In the genomic region with DNA sequence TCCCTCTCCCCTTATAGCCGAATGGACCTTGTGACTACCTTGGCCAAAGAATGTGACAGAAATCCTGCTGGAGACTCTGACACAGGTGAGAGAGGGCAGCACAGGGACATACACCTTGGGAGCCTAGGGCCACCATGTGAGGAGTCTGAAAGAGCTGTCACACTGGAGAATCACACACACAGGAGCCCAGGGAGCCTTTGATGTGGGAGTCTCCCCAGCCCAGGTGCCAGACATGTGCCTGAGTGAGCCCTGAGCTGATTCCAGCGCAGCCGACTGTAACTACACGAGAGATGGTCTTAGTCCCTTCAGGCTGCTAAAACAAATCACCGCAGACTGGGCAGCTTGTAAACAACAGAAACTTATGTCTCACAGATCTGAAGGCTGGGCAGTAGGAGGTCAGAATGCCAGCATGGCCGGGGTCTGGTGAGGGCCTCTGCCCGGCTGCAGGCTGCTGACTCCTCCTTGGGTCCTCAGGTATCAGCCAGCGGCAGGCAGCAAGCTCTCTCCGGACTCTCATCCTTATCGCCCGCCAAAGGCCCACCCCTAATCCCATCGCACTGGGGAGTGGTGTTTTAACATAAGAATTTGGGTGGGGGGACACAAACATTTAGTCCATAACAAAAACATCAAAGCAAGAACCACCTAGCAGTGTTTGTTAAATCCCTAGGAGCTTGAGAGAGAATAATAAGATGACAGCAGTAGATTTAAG, we compare ENCODE assay signal across 1 cellular context.
A peak's percentile ranks its signal among the peaks of the same experiment; 100 is the strongest.
TF ChIP-seq lines count a peak whose summit lies in the region.

No MANE protein-coding gene starts in this region.

TF ChIP-seq in H1, 55 proteins besides CTCF, POLR2A, EP300 and RAD21 (continued from another document):
- no peak for TF ChIP-seq ATF2 (IDR thresholded peaks at IDR 0.05; ENCODE audit: low read length)
- TF ChIP-seq KDM4A (IDR thresholded peaks at IDR 0.05; ENCODE audit: low read depth, low read length, severe bottlenecking) = no peak
- TF ChIP-seq KDM1A (IDR thresholded peaks at IDR 0.05; ENCODE audit: borderline replicate concordance, low read length) = no peak
- TF ChIP-seq TAF1 (IDR thresholded peaks at IDR 0.05; ENCODE audit: low read depth, low read length) = no peak
- peak; percentile 6; the same call in 1 of the 2 replicates for TF ChIP-seq TEAD4 (IDR thresholded peaks at IDR 0.05; ENCODE audit: low read depth, low read length)
- no peak for TF ChIP-seq HDAC2 (IDR thresholded peaks at IDR 0.05; ENCODE audit: borderline replicate concordance in 1 of 2, low read depth in 2 of 2, low read length in 2 of 2)
- no peak for TF ChIP-seq YY1 (IDR thresholded peaks at IDR 0.05; ENCODE audit: low read depth, low read length)
- no peak for TF ChIP-seq CBX5 (IDR thresholded peaks at IDR 0.05; ENCODE audit: low read depth, low read length)
- no peak for TF ChIP-seq NANOG (IDR thresholded peaks at IDR 0.05; ENCODE audit: insufficient read depth, low read depth, low read length, poor library complexity, severe bottlenecking)
TF ChIP-seq in H1: peak in this region for 3.
